ENCODE assay signal across 16 cellular contexts in the genomic region with DNA sequence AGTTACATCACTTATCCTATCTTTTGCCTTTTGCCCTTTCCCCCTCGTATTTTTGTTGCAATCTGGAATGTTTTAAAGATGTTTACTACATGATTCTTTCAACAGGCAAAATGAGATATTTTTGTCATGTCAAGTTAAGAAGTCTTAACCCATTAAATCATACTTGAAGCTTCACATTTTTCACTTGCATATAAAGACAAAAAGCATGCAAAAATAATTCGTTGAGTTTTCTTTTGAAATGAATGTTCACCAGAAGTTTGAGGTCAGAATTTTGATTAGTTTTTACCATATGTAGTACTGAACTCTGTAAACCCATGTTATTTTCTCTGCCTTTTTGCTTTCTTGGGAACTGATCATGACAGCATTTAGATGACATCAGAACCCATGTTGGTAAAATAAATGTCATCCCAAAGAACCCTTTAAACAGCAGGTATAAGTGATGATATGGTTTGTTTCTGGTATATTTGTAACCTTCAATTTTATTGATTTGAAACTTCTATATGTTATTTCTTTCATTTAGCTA.
DNase-seq lines count a peak whose midpoint lies in the region; ATAC-seq and TF ChIP-seq lines count a peak whose summit lies in the region.
"Had no signal": no experiment of that assay in that cellular context is flagged by ENCODE, and none has a peak within 500 bp of the region (broad histone marks: within the 10 kb centered on the region; RNA-seq: fewer than 3 reads in every experiment).

No MANE protein-coding gene starts in this region.

- TF ChIP-seq CTCF in AG10803 (conservative IDR thresholded peaks at IDR 0.05; ENCODE audit: low read length) = no peak
- TF ChIP-seq CTCF in gastroesophageal sphincter (IDR thresholded peaks at IDR 0.05) = no peak
- no peak for TF ChIP-seq CTCF in spleen (IDR thresholded peaks at IDR 0.05 in 8 of 11, conservative IDR thresholded peaks at IDR 0.05 in 3 of 11)
- TF ChIP-seq CTCF in body of pancreas (IDR thresholded peaks at IDR 0.05) = no peak

- intact Hi-C loops in activated T-helper 2 cell treated with anti-CD3 and anti-CD28 coated beads, Interferon-gamma antibody, Interleukin-2, Interleukin-4, amounts not matched to agents 10 μg/mL and 5 μg/mL and 100 μg/mL, durations not matched to agents 14 hours and 24 hours and 36 hours (cut with micrococcal nuclease) = loop anchor here (5.0 kb wide), 1 partner anchor 47 kb away; no protein-coding TSS in a partner anchor
- intact Hi-C loops in spleen (cut with DNase I; ENCODE audit: low total_unique reads) = no loop called here
- intact Hi-C loops in body of pancreas (cut with DNase I) = no loop called here
- intact Hi-C loops in activated CD4-positive, alpha-beta T cell treated with anti-CD3 and anti-CD28 coated beads for 36 hours (cut with DNase I, micrococcal nuclease) = no loop called here

- POLR2A ChIA-PET in activated CD4-positive, alpha-beta T cell treated with anti-CD3 and anti-CD28 coated beads for 36 hours (lab: Charles Lee) = no interaction called here

- 19 to 34% methylated on average over 2 of the region's 2 CpGs for WGBS in gastroesophageal sphincter (ENCODE audit: low coverage in 1 of 2), 2 donors
- WGBS in spleen, 5 donors = 60 to 70% (median 61%) methylated on average over 2 of the region's 2 CpGs
- WGBS in body of pancreas, 2 donors = 41 to 53% methylated on average over 2 of the region's 2 CpGs

- TF ChIP-seq EP300 in gastroesophageal sphincter (IDR thresholded peaks at IDR 0.05) = no peak

- ATAC-seq in gastroesophageal sphincter = no peak
- ATAC-seq in GM21423 (IDR thresholded peaks at IDR 0.05; ENCODE audit: unreplicated experiment) = no peak
- no peak for ATAC-seq in body of pancreas
- ATAC-seq in activated CD4-positive, alpha-beta T cell treated with anti-CD3 and anti-CD28 coated beads for 36 hours = no peak
- ATAC-seq: activated naive CD8-positive, alpha-beta T cell treated with anti-CD3 and anti-CD28 coated beads, Interleukin-2, amount 50 U/mL, for 24 hours; stimulated activated memory B cell treated with anti-CD40 and anti-IgM and Interleukin-4, amounts not matched to agents 10 μg/mL and 1 μg/mL and 100 μg/mL, for 72 hours had no signal

- H3K27me3 ChIP-seq in gastroesophageal sphincter (no peaks in the 10 kb centered on the region), spleen (replicated peaks in 1 of 7) (no peaks in the 10 kb centered on the region), body of pancreas (no peaks in the 10 kb centered on the region)

- DNase-seq in AG10803 (ENCODE audit: low read depth) (peak; percentile 56), spleen (no peak), body of pancreas (no peak), NCI-H2227 (lab: John Stamatoyannopoulos, UW; ENCODE audit: unreplicated experiment) (no peak)
- no peak for DNase-seq in activated T-helper 2 cell treated with anti-CD3 and anti-CD28 coated beads, Interferon-gamma antibody, Interleukin-2, Interleukin-4, amounts not matched to agents 10 μg/mL and 5 μg/mL and 100 μg/mL, durations not matched to agents 14 hours and 24 hours and 36 hours (ENCODE audit: low spot score)
- DNase-seq in activated CD4-positive, alpha-beta T cell treated with anti-CD3 and anti-CD28 coated beads for 36 hours = no peak
- DNase-seq: activated CD4-positive, alpha-beta memory T cell treated with anti-CD3 and anti-CD28 coated beads for 36 hours; activated naive CD8-positive, alpha-beta T cell treated with anti-CD3 and anti-CD28 coated beads, Interleukin-2, amount 50 U/mL, for 24 hours; erythroblast; glutamatergic neuron; NCI-H2171 had no signal

- H3K27ac Mint-ChIP-seq in activated T-helper 2 cell treated with anti-CD3 and anti-CD28 coated beads, Interferon-gamma antibody, Interleukin-2, Interleukin-4, amounts not matched to agents 10 μg/mL and 5 μg/mL and 100 μg/mL, durations not matched to agents 14 hours and 24 hours and 36 hours = peak overlapping the region; percentile 81
- H3K27ac Mint-ChIP-seq in activated CD4-positive, alpha-beta T cell treated with anti-CD3 and anti-CD28 coated beads for 36 hours = no peak overlapping the region
- H3K27ac Mint-ChIP-seq: activated CD4-positive, alpha-beta memory T cell treated with anti-CD3 and anti-CD28 coated beads for 36 hours; activated naive CD8-positive, alpha-beta T cell treated with anti-CD3 and anti-CD28 coated beads, Interleukin-2, amount 50 U/mL, for 24 hours; stimulated activated memory B cell treated with anti-CD40 and anti-IgM and Interleukin-4, amounts not matched to agents 10 μg/mL and 1 μg/mL and 100 μg/mL, for 72 hours had no signal

- peaks cover 53% of the 10 kb centered on the region for H3K36me3 Mint-ChIP-seq in activated T-helper 2 cell treated with anti-CD3 and anti-CD28 coated beads, Interferon-gamma antibody, Interleukin-2, Interleukin-4, amounts not matched to agents 10 μg/mL and 5 μg/mL and 100 μg/mL, durations not matched to agents 14 hours and 24 hours and 36 hours (ENCODE audit: low read depth)
- peaks cover 7% of the 10 kb centered on the region for H3K36me3 Mint-ChIP-seq in activated CD4-positive, alpha-beta T cell treated with anti-CD3 and anti-CD28 coated beads for 36 hours (ENCODE audit: low read depth)

- H3K4me1 ChIP-seq in gastroesophageal sphincter (peaks cover 44 to 92% (median 53%) of the 10 kb centered on the region in 3 donors), spleen (peaks cover 0 to 77% (median 24%) of the 10 kb centered on the region in 6 donors), body of pancreas (peaks cover 32% of the 10 kb centered on the region)

- H3K36me3 ChIP-seq in gastroesophageal sphincter = no peaks in the 10 kb centered on the region
- H3K36me3 ChIP-seq in spleen = peaks cover 0 to 60% (median 0%) of the 10 kb centered on the region in 6 donors
- H3K36me3 ChIP-seq in body of pancreas (replicated peaks in 1 of 2; ENCODE audit: insufficient read depth in 1 of 2, low read depth in 2 of 2) = peaks cover 0 to 3% of the 10 kb centered on the region in 2 donors

- H3K9me3 ChIP-seq in gastroesophageal sphincter = no peaks in the 10 kb centered on the region
- H3K9me3 ChIP-seq in spleen = no peaks in the 10 kb centered on the region
- no peaks in the 10 kb centered on the region for H3K9me3 ChIP-seq in body of pancreas

- no peak overlapping the region for H3K4me3 Mint-ChIP-seq in activated T-helper 2 cell treated with anti-CD3 and anti-CD28 coated beads, Interferon-gamma antibody, Interleukin-2, Interleukin-4, amounts not matched to agents 10 μg/mL and 5 μg/mL and 100 μg/mL, durations not matched to agents 14 hours and 24 hours and 36 hours (ENCODE audit: low read depth)
- no peak overlapping the region for H3K4me3 Mint-ChIP-seq in activated CD4-positive, alpha-beta T cell treated with anti-CD3 and anti-CD28 coated beads for 36 hours
- H3K4me3 Mint-ChIP-seq: activated CD4-positive, alpha-beta memory T cell treated with anti-CD3 and anti-CD28 coated beads for 36 hours; activated naive CD8-positive, alpha-beta T cell treated with anti-CD3 and anti-CD28 coated beads, Interleukin-2, amount 50 U/mL, for 24 hours; dendritic cell treated with granulocyte-macrophage colony-stimulating factor and Interleukin-4, amounts not matched to agents 40 ng/mL and 50 ng/mL, for 4 days; stimulated activated memory B cell treated with anti-CD40 and anti-IgM and Interleukin-4, amounts not matched to agents 10 μg/mL and 1 μg/mL and 100 μg/mL, for 72 hours had no signal

- no peaks in the 10 kb centered on the region for H3K27me3 Mint-ChIP-seq in activated T-helper 2 cell treated with anti-CD3 and anti-CD28 coated beads, Interferon-gamma antibody, Interleukin-2, Interleukin-4, amounts not matched to agents 10 μg/mL and 5 μg/mL and 100 μg/mL, durations not matched to agents 14 hours and 24 hours and 36 hours (ENCODE audit: low read depth)
- no peaks in the 10 kb centered on the region for H3K27me3 Mint-ChIP-seq in activated CD4-positive, alpha-beta T cell treated with anti-CD3 and anti-CD28 coated beads for 36 hours
- H3K27me3 Mint-ChIP-seq: activated CD4-positive, alpha-beta memory T cell treated with anti-CD3 and anti-CD28 coated beads for 36 hours; activated naive CD8-positive, alpha-beta T cell treated with anti-CD3 and anti-CD28 coated beads, Interleukin-2, amount 50 U/mL, for 24 hours; dendritic cell treated with granulocyte-macrophage colony-stimulating factor and Interleukin-4, amounts not matched to agents 40 ng/mL and 50 ng/mL, for 4 days; stimulated activated memory B cell treated with anti-CD40 and anti-IgM and Interleukin-4, amounts not matched to agents 10 μg/mL and 1 μg/mL and 100 μg/mL, for 72 hours had no signal

- H3K9me3 Mint-ChIP-seq in activated T-helper 2 cell treated with anti-CD3 and anti-CD28 coated beads, Interferon-gamma antibody, Interleukin-2, Interleukin-4, amounts not matched to agents 10 μg/mL and 5 μg/mL and 100 μg/mL, durations not matched to agents 14 hours and 24 hours and 36 hours = no peaks in the 10 kb centered on the region
- no peaks in the 10 kb centered on the region for H3K9me3 Mint-ChIP-seq in activated CD4-positive, alpha-beta T cell treated with anti-CD3 and anti-CD28 coated beads for 36 hours (ENCODE audit: low read depth)
- H3K9me3 Mint-ChIP-seq: activated CD4-positive, alpha-beta memory T cell treated with anti-CD3 and anti-CD28 coated beads for 36 hours; activated naive CD8-positive, alpha-beta T cell treated with anti-CD3 and anti-CD28 coated beads, Interleukin-2, amount 50 U/mL, for 24 hours; dendritic cell treated with granulocyte-macrophage colony-stimulating factor and Interleukin-4, amounts not matched to agents 40 ng/mL and 50 ng/mL, for 4 days; stimulated activated memory B cell treated with anti-CD40 and anti-IgM and Interleukin-4, amounts not matched to agents 10 μg/mL and 1 μg/mL and 100 μg/mL, for 72 hours had no signal

- no peak overlapping the region for H3K4me3 ChIP-seq in AG10803 (ENCODE audit: low read length)
- H3K4me3 ChIP-seq in gastroesophageal sphincter = no peak overlapping the region
- H3K4me3 ChIP-seq in spleen = no peak overlapping the region
- no peak overlapping the region for H3K4me3 ChIP-seq in body of pancreas
- H3K4me3 ChIP-seq: skin epidermis had no signal

- H3K27ac ChIP-seq in gastroesophageal sphincter = peak overlapping the region; percentile 81 to 97 (median 88)
- peak overlapping the region in 6 of 8 donors; percentile 0 to 45 (median 16) for H3K27ac ChIP-seq in spleen
- H3K27ac ChIP-seq in body of pancreas = peak overlapping the region in 1 of 4 donors; percentile 4

- TF ChIP-seq POLR2A in gastroesophageal sphincter (IDR thresholded peaks at IDR 0.05) = no peak
- no peak for TF ChIP-seq POLR2A in spleen (IDR thresholded peaks at IDR 0.05)
- TF ChIP-seq POLR2A in body of pancreas (IDR thresholded peaks at IDR 0.05) = no peak

- CTCF ChIA-PET in activated CD4-positive, alpha-beta T cell treated with anti-CD3 and anti-CD28 coated beads for 36 hours (lab: Charles Lee) = interaction anchor here (0.7 to 1.5 kb wide), 2 partner anchors 9 to 15 kb away, joined by 3 read pairs; no protein-coding TSS in a partner anchor

- H3K4me1 Mint-ChIP-seq in activated T-helper 2 cell treated with anti-CD3 and anti-CD28 coated beads, Interferon-gamma antibody, Interleukin-2, Interleukin-4, amounts not matched to agents 10 μg/mL and 5 μg/mL and 100 μg/mL, durations not matched to agents 14 hours and 24 hours and 36 hours (ENCODE audit: low read depth) = peaks cover 26% of the 10 kb centered on the region
- H3K4me1 Mint-ChIP-seq in activated CD4-positive, alpha-beta T cell treated with anti-CD3 and anti-CD28 coated beads for 36 hours = peaks cover 3% of the 10 kb centered on the region
- H3K4me1 Mint-ChIP-seq: activated naive CD8-positive, alpha-beta T cell treated with anti-CD3 and anti-CD28 coated beads, Interleukin-2, amount 50 U/mL, for 24 hours; stimulated activated memory B cell treated with anti-CD40 and anti-IgM and Interleukin-4, amounts not matched to agents 10 μg/mL and 1 μg/mL and 100 μg/mL, for 72 hours had no signal
